Comparison of ENCODE assay signal across 24 cellular contexts in genomic region chr16:72401079-72401361, GRCh38.
"Had no signal": no experiment of that assay in that cellular context is flagged by ENCODE, and none has a peak within 500 bp of the region (broad histone marks: within the 10 kb centered on the region; RNA-seq: fewer than 3 reads in every experiment).

No MANE protein-coding gene starts in this region.

- H3K36me3 Mint-ChIP-seq: naive thymus-derived CD4-positive, alpha-beta T cell; T-cell had no signal

- H3K9me3 Mint-ChIP-seq: activated CD4-positive, alpha-beta T cell treated with anti-CD3 and anti-CD28 coated beads, Interleukin-2, amount 10 ng/mL, durations not matched to agents 7 days and 5 days; activated naive CD8-positive, alpha-beta T cell treated with anti-CD3 and anti-CD28 coated beads, Interleukin-2, amount 50 U/mL, for 24 hours; activated T-helper 1 cell treated with anti-CD3 and anti-CD28 coated beads, Interleukin-12 subunit alpha, Interleukin-12 subunit beta, Interleukin-2, Interleukin-4 antibody, amounts not matched to agents 30 ng/mL and 10 ng/mL and 1 ng/mL, durations not matched to agents 14 hours and 24 hours and 36 hours; T-cell; T-helper 2 cell treated with Interferon-gamma antibody and Interleukin-4, amounts not matched to agents 5 μg/mL and 100 μg/mL, for 36 hours had no signal

- H3K4me3 ChIP-seq: esophagus muscularis mucosa, gastrocnemius medialis, heart left ventricle, lower lobe of right lung, tibial nerve had no signal

- ATAC-seq: activated CD8-positive, alpha-beta T cell treated with anti-CD3 and anti-CD28 coated beads, Interleukin-2, amount 10 ng/mL, durations not matched to agents 7 days and 5 days; activated naive CD8-positive, alpha-beta T cell treated with anti-CD3 and anti-CD28 coated beads, Interleukin-2, amount 50 U/mL, for 24 hours; naive thymus-derived CD4-positive, alpha-beta T cell; T-cell had no signal

- H3K36me3 ChIP-seq: esophagus muscularis mucosa, gastrocnemius medialis, heart left ventricle, lower lobe of right lung, tibial nerve, WERI-Rb-1 had no signal

- H3K27me3 ChIP-seq: esophagus muscularis mucosa, gastrocnemius medialis, heart left ventricle, tibial nerve had no signal

- FAIRE-seq: islet of Langerhans had no signal

- H3K4me1 Mint-ChIP-seq: activated CD4-positive, alpha-beta T cell treated with anti-CD3 and anti-CD28 coated beads, Interleukin-2, amount 10 ng/mL, durations not matched to agents 7 days and 5 days; activated naive CD8-positive, alpha-beta T cell treated with anti-CD3 and anti-CD28 coated beads, Interleukin-2, amount 50 U/mL, for 24 hours; naive thymus-derived CD4-positive, alpha-beta T cell; T-cell had no signal

- H3K4me1 ChIP-seq: esophagus muscularis mucosa, gastrocnemius medialis, heart left ventricle, lower lobe of right lung had no signal

- DNase-seq: activated CD4-positive, CD25-positive, alpha-beta regulatory T cell treated with anti-CD3 and anti-CD28 coated beads, Interleukin-2, amount 50 U/mL, for 72 hours; activated gamma-delta T cell; activated naive CD4-positive, alpha-beta T cell treated with anti-CD3 and anti-CD28 coated beads, Interleukin-2, amount 50 U/mL, for 16 hours; activated naive CD8-positive, alpha-beta T cell treated with anti-CD3 and anti-CD28 coated beads, Interleukin-2, amount 50 U/mL, for 24 hours; effector memory CD4-positive, alpha-beta T cell; gastrocnemius medialis; heart left ventricle; left cardiac atrium; lower lobe of right lung; stimulated activated CD4-positive, alpha-beta T cell treated with anti-CD3 and anti-CD28 coated beads, Interleukin-4, amount 100 ng/mL, for 4 hours; WERI-Rb-1 had no signal

- H3K4me3 Mint-ChIP-seq: activated CD4-positive, alpha-beta T cell treated with anti-CD3 and anti-CD28 coated beads, Interleukin-2, amount 10 ng/mL, durations not matched to agents 7 days and 5 days; activated CD8-positive, alpha-beta T cell treated with anti-CD3 and anti-CD28 coated beads, Interleukin-2, amount 10 ng/mL, durations not matched to agents 7 days and 5 days; activated naive CD8-positive, alpha-beta T cell treated with anti-CD3 and anti-CD28 coated beads, Interleukin-2, amount 50 U/mL, for 24 hours; activated T-helper 1 cell treated with anti-CD3 and anti-CD28 coated beads, Interleukin-12 subunit alpha, Interleukin-12 subunit beta, Interleukin-2, Interleukin-4 antibody, amounts not matched to agents 30 ng/mL and 10 ng/mL and 1 ng/mL, durations not matched to agents 14 hours and 24 hours and 36 hours; brain; naive thymus-derived CD4-positive, alpha-beta T cell; neural crest cell; stimulated activated naive CD8-positive, alpha-beta T cell treated with anti-CD3 and anti-CD28 coated beads, Interleukin-15, Interleukin-2, amounts not matched to agents 100 ng/mL and 50 ng/mL, for 24 hours; T-cell; T-helper 2 cell treated with Interferon-gamma antibody and Interleukin-4, amounts not matched to agents 5 μg/mL and 100 μg/mL, for 36 hours had no signal

- H3K27ac ChIP-seq: esophagus muscularis mucosa, gastrocnemius medialis, heart left ventricle, lower lobe of right lung, tibial nerve, WERI-Rb-1 had no signal

- H3K27ac Mint-ChIP-seq: activated CD4-positive, alpha-beta T cell treated with anti-CD3 and anti-CD28 coated beads, Interleukin-2, amount 10 ng/mL, durations not matched to agents 7 days and 5 days; activated CD8-positive, alpha-beta T cell treated with anti-CD3 and anti-CD28 coated beads, Interleukin-2, amount 10 ng/mL, durations not matched to agents 7 days and 5 days; activated naive CD8-positive, alpha-beta T cell treated with anti-CD3 and anti-CD28 coated beads, Interleukin-2, amount 50 U/mL, for 24 hours; activated T-helper 1 cell treated with anti-CD3 and anti-CD28 coated beads, Interleukin-12 subunit alpha, Interleukin-12 subunit beta, Interleukin-2, Interleukin-4 antibody, amounts not matched to agents 30 ng/mL and 10 ng/mL and 1 ng/mL, durations not matched to agents 14 hours and 24 hours and 36 hours; naive thymus-derived CD4-positive, alpha-beta T cell; progenitor cell of endocrine pancreas; stimulated activated naive CD8-positive, alpha-beta T cell treated with anti-CD3 and anti-CD28 coated beads, Interleukin-15, Interleukin-2, amounts not matched to agents 100 ng/mL and 50 ng/mL, for 24 hours; T-cell; T-helper 2 cell treated with Interferon-gamma antibody and Interleukin-4, amounts not matched to agents 5 μg/mL and 100 μg/mL, for 36 hours had no signal

- H3K9me3 ChIP-seq: esophagus muscularis mucosa, gastrocnemius medialis, heart left ventricle, lower lobe of right lung, tibial nerve had no signal

- H3K27me3 Mint-ChIP-seq: activated CD4-positive, alpha-beta T cell treated with anti-CD3 and anti-CD28 coated beads, Interleukin-2, amount 10 ng/mL, durations not matched to agents 7 days and 5 days; activated naive CD8-positive, alpha-beta T cell treated with anti-CD3 and anti-CD28 coated beads, Interleukin-2, amount 50 U/mL, for 24 hours; brain; progenitor cell of endocrine pancreas; stimulated activated naive CD8-positive, alpha-beta T cell treated with anti-CD3 and anti-CD28 coated beads, Interleukin-15, Interleukin-2, amounts not matched to agents 100 ng/mL and 50 ng/mL, for 24 hours; T-cell had no signal
